In genomic region chr3:104291437-104291851, GRCh38 we compare ENCODE assay signal across 8 cellular contexts.
DNase-seq lines count a peak whose midpoint lies in the region; TF ChIP-seq lines count a peak whose summit lies in the region.

No MANE protein-coding gene starts in this region.

- peaks cover 14% of the 10 kb centered on the region for H3K4me1 Mint-ChIP-seq in nephron progenitor cell

- H3K4me2 ChIP-seq in BLaER1 = peak overlapping the region; percentile 58
- peak overlapping the region; percentile 67 for H3K4me2 ChIP-seq in Loucy (ENCODE audit: low read depth, low read length, poor library complexity, severe bottlenecking)
- H3K4me2 ChIP-seq in fibroblast of lung (ENCODE audit: extremely low read depth, insufficient read depth, low read length) = peak overlapping the region; percentile 61

- H3F3A ChIP-seq in Loucy (ENCODE audit: low read depth) = no peaks in the 10 kb centered on the region

- DNase-seq in GM20000 (ENCODE audit: low spot score) (peak; percentile 10), fibroblast of lung (ENCODE audit: low read depth in 2 of 2) (peak; percentile 3 to 15), nephron progenitor cell (no peak), GOT3 (lab: John Stamatoyannopoulos, UW) (no peak), GM10266 (ENCODE audit: extremely low spot score) (no peak)
- DNase-seq in stimulated activated CD4-positive, alpha-beta T cell treated with anti-CD3 and anti-CD28 coated beads, Interleukin-4, amount 100 ng/mL, for 1 hour = no peak

- H3K27ac ChIP-seq in BLaER1 (no peak overlapping the region; the same call in 1 of the 2 replicates), fibroblast of lung (ENCODE audit: insufficient read depth, low read length) (no peak overlapping the region)

- H3K9ac ChIP-seq in BLaER1 (0 out of 2 replicates have a peak overlapping the region, but pooled peaks have one; percentile 23), Loucy (ENCODE audit: low read depth, low read length, poor library complexity, severe bottlenecking) (no peak overlapping the region), fibroblast of lung (ENCODE audit: insufficient read depth, low read length) (no peak overlapping the region)

- no peaks in the 10 kb centered on the region for H3K36me3 Mint-ChIP-seq in nephron progenitor cell (ENCODE audit: low read depth)

- H3K27me3 Mint-ChIP-seq in nephron progenitor cell (ENCODE audit: low read depth, poor library complexity) = no peaks in the 10 kb centered on the region

- H3K4me3 ChIP-seq in BLaER1 (peak overlapping the region; percentile 13; the same call in 1 of the 2 replicates), Loucy (ENCODE audit: low read length, poor library complexity, severe bottlenecking) (peak overlapping the region; percentile 66), fibroblast of lung (replicated peaks in 1 of 4; ENCODE audit: control extremely low read depth in 1 of 4, insufficient read depth in 1 of 4, low read depth in 3 of 4, low read length in 4 of 4) (peak overlapping the region in 3 of 4 experiments; percentile 14 to 41 (median 31))

- H3K9me3 Mint-ChIP-seq in nephron progenitor cell = peaks cover 11% of the 10 kb centered on the region

- H3K4me1 ChIP-seq in BLaER1 (peaks cover 9% of the 10 kb centered on the region), Loucy (ENCODE audit: insufficient read depth, low read length, poor library complexity, severe bottlenecking) (no peaks in the 10 kb centered on the region), fibroblast of lung (ENCODE audit: control insufficient read depth, extremely low read depth, insufficient read depth, low read length) (no peaks in the 10 kb centered on the region)

- H3K79me2 ChIP-seq in Loucy (ENCODE audit: insufficient read depth, low read length) (no peaks in the 10 kb centered on the region), fibroblast of lung (ENCODE audit: control insufficient read depth, insufficient read depth, low read length) (no peaks in the 10 kb centered on the region)

- no peaks in the 10 kb centered on the region for H3K9me2 ChIP-seq in Loucy (replicated peaks; ENCODE audit: low read depth, low read length)

- H3K9me3 ChIP-seq in BLaER1 = peaks cover 12% of the 10 kb centered on the region
- no peaks in the 10 kb centered on the region for H3K9me3 ChIP-seq in Loucy (ENCODE audit: insufficient read depth, low read depth, low read length)
- no peaks in the 10 kb centered on the region for H3K9me3 ChIP-seq in fibroblast of lung (ENCODE audit: control insufficient read depth, insufficient read depth, low read depth, low read length)

- H3K36me3 ChIP-seq in BLaER1 (no peaks in the 10 kb centered on the region), Loucy (ENCODE audit: insufficient read depth, low read length) (no peaks in the 10 kb centered on the region), fibroblast of lung (ENCODE audit: control insufficient read depth, insufficient read depth, low read length) (no peaks in the 10 kb centered on the region)

- no peaks in the 10 kb centered on the region for H3K27me3 ChIP-seq in BLaER1
- H3K27me3 ChIP-seq in Loucy (ENCODE audit: insufficient read depth, low read length, poor library complexity, severe bottlenecking) = no peaks in the 10 kb centered on the region
- H3K27me3 ChIP-seq in fibroblast of lung (ENCODE audit: control insufficient read depth, insufficient read depth, low read length) = no peaks in the 10 kb centered on the region

- no peak overlapping the region for H3K27ac Mint-ChIP-seq in nephron progenitor cell

- TF ChIP-seq CTCF in GM20000 (IDR thresholded peaks at IDR 0.05; ENCODE audit: extremely low read depth, missing control alignments) = no peak
- no peak for TF ChIP-seq CTCF in Loucy (conservative IDR thresholded peaks at IDR 0.05; ENCODE audit: low read length)
- no peak for TF ChIP-seq CTCF in fibroblast of lung (conservative IDR thresholded peaks at IDR 0.05 in 1 of 2, IDR thresholded peaks at IDR 0.05 in 1 of 2; ENCODE audit: low read depth in 1 of 2, low read length in 2 of 2)
- no peak for TF ChIP-seq CTCF in nephron progenitor cell (IDR thresholded peaks at IDR 0.05)
- TF ChIP-seq CTCF in GM10266 (IDR thresholded peaks at IDR 0.05; ENCODE audit: control insufficient read depth, insufficient read depth, low read depth, missing control alignments) = no peak

- H4K20me1 ChIP-seq in BLaER1 = no peaks in the 10 kb centered on the region
- H4K20me1 ChIP-seq in Loucy (ENCODE audit: insufficient read depth, low read length, poor library complexity, severe bottlenecking) = no peaks in the 10 kb centered on the region
- H4K20me1 ChIP-seq in fibroblast of lung (ENCODE audit: control insufficient read depth, extremely low read depth, insufficient read depth, low read length) = no peaks in the 10 kb centered on the region

- no peak overlapping the region for H3K4me3 Mint-ChIP-seq in nephron progenitor cell

- H2AFZ ChIP-seq in Loucy (ENCODE audit: low read length) (peak overlapping the region; percentile 82), fibroblast of lung (ENCODE audit: low read length) (peak overlapping the region; percentile 83)

Comparison
In these comparisons a context has a peak if more than half of its experiments do, and no peak if none do; other contexts are left out.
1. H3K4me3 ChIP-seq: peak in every context shown above with its lines; median percentile 66 in Loucy; 31 in fibroblast of lung; 13 in BLaER1.
2. DNase-seq: peak in GM20000 (single experiment) and fibroblast of lung (2 of 2); none in nephron progenitor cell (single experiment), stimulated activated CD4-positive, alpha-beta T cell treated with anti-CD3 and anti-CD28 coated beads, Interleukin-4, amount 100 ng/mL, for 1 hour (single experiment), GOT3 (single experiment) and GM10266 (single experiment).
3. Peak in every context shown above with its lines, with median percentiles within 50 percentile points of each other: H3K4me2 ChIP-seq.